ENCODE assay signal across 18 cellular contexts in genomic region chr3:31250116-31250813, GRCh38.
DNase-seq lines count a peak whose midpoint lies in the region; ATAC-seq, FAIRE-seq and TF ChIP-seq lines count a peak whose summit lies in the region.
"Had no signal": no experiment of that assay in that cellular context is flagged by ENCODE, and none has a peak within 500 bp of the region (broad histone marks: within the 10 kb centered on the region; RNA-seq: fewer than 3 reads in every experiment).

No MANE protein-coding gene starts in this region.

- H3K4me1 Mint-ChIP-seq in activated CD8-positive, alpha-beta memory T cell treated with anti-CD3 and anti-CD28 coated beads, Interleukin-2, amount 10 ng/mL, durations not matched to agents 7 days and 5 days, result peaks cover 61% of the 10 kb centered on the region

- H3K27ac Mint-ChIP-seq in activated CD8-positive, alpha-beta memory T cell treated with anti-CD3 and anti-CD28 coated beads, Interleukin-2, amount 10 ng/mL, durations not matched to agents 7 days and 5 days, result no peak overlapping the region
- H3K27ac Mint-ChIP-seq: nephron had no signal

- no peak for TF ChIP-seq CTCF in PC-9 (conservative IDR thresholded peaks at IDR 0.05)
- no peak for TF ChIP-seq CTCF in bronchial epithelial cell (IDR thresholded peaks at IDR 0.05; ENCODE audit: insufficient read depth, low read length, severe bottlenecking)

- H3F3A ChIP-seq in PC-9 (ENCODE audit: insufficient read depth, low read depth), result no peaks in the 10 kb centered on the region

- no peak overlapping the region for H3K4me2 ChIP-seq in PC-9

- H3K36me3 ChIP-seq in ACC112 (ENCODE audit: insufficient read depth, low read length), result no peaks in the 10 kb centered on the region
- no peaks in the 10 kb centered on the region for H3K36me3 ChIP-seq in PC-9 (ENCODE audit: low read depth)
- H3K36me3 ChIP-seq in bronchial epithelial cell (ENCODE audit: control insufficient read depth, insufficient read depth, low read length), result no peaks in the 10 kb centered on the region
- H3K36me3 ChIP-seq: brain microvascular endothelial cell, left ventricle myocardium inferior, sigmoid colon had no signal

- H3K79me2 ChIP-seq in ACC112 (ENCODE audit: control insufficient read depth, insufficient read depth, low read length, unreplicated experiment) (no peaks in the 10 kb centered on the region), PC-9 (ENCODE audit: low read depth) (no peaks in the 10 kb centered on the region)

- no peak overlapping the region for H3K27ac ChIP-seq in ACC112 (ENCODE audit: low read depth, low read length)
- H3K27ac ChIP-seq in PC-9, result no peak overlapping the region
- H3K27ac ChIP-seq: brain microvascular endothelial cell, C4-2B, left ventricle myocardium inferior, sigmoid colon had no signal

- H4K20me1 ChIP-seq in PC-9 (ENCODE audit: insufficient read depth), result no peaks in the 10 kb centered on the region

- H3K9me2 ChIP-seq in PC-9 (ENCODE audit: insufficient read depth), result no peaks in the 10 kb centered on the region

- H2AFZ ChIP-seq in ACC112 (ENCODE audit: low read length, unreplicated experiment) (peak overlapping the region; percentile 27), PC-9 (no peak overlapping the region)

- H3K27me3 ChIP-seq in ACC112 (ENCODE audit: insufficient read depth, low read length) (no peaks in the 10 kb centered on the region), PC-9 (ENCODE audit: insufficient read depth, low read depth) (no peaks in the 10 kb centered on the region), bronchial epithelial cell (ENCODE audit: control insufficient read depth, insufficient read depth, low read length) (no peaks in the 10 kb centered on the region)
- H3K27me3 ChIP-seq: brain microvascular endothelial cell, sigmoid colon had no signal

- H3K4me3 Mint-ChIP-seq in activated CD8-positive, alpha-beta memory T cell treated with anti-CD3 and anti-CD28 coated beads, Interleukin-2, amount 10 ng/mL, durations not matched to agents 7 days and 5 days, result no peak overlapping the region
- H3K4me3 Mint-ChIP-seq: nephron had no signal

- no peak for ATAC-seq in HG03045 (IDR thresholded peaks at IDR 0.05; ENCODE audit: unreplicated experiment)
- no peak for ATAC-seq in activated CD8-positive, alpha-beta memory T cell treated with anti-CD3 and anti-CD28 coated beads, Interleukin-2, amount 10 ng/mL, durations not matched to agents 7 days and 5 days
- ATAC-seq: HCT116 had no signal

- CTCF ChIA-PET in PC-9 (lab: Charles Lee), result no interaction called here
- CTCF ChIA-PET in activated CD8-positive, alpha-beta memory T cell treated with anti-CD3 and anti-CD28 coated beads, Interleukin-2, amount 10 ng/mL, durations not matched to agents 7 days and 5 days (lab: Charles Lee), result no interaction called here

- H3K36me3 Mint-ChIP-seq in activated CD8-positive, alpha-beta memory T cell treated with anti-CD3 and anti-CD28 coated beads, Interleukin-2, amount 10 ng/mL, durations not matched to agents 7 days and 5 days, result peaks cover 30% of the 10 kb centered on the region

- H3K9me3 Mint-ChIP-seq in activated CD8-positive, alpha-beta memory T cell treated with anti-CD3 and anti-CD28 coated beads, Interleukin-2, amount 10 ng/mL, durations not matched to agents 7 days and 5 days (ENCODE audit: low read depth), result peaks cover 8% of the 10 kb centered on the region

- H3K4me1 ChIP-seq in ACC112 (ENCODE audit: control insufficient read depth, insufficient read depth, low read length, unreplicated experiment), result no peaks in the 10 kb centered on the region
- H3K4me1 ChIP-seq in PC-9 (replicated peaks; ENCODE audit: insufficient read depth), result peaks cover 15% of the 10 kb centered on the region
- H3K4me1 ChIP-seq: left ventricle myocardium inferior, sigmoid colon had no signal

- BruUV-seq in PC-9 (replicated peaks; lab: Mats Ljungman, UMichigan), result no TSS peak

- no peaks in the 10 kb centered on the region for H3K9me3 ChIP-seq in PC-9 (ENCODE audit: insufficient read depth, low read depth)
- H3K9me3 ChIP-seq: left ventricle myocardium inferior, sigmoid colon had no signal

- DNase-seq in GDM1 (lab: John Stamatoyannopoulos, UW), result peak; percentile 23
- DNase-seq in PC-9, result peak; percentile 35 to 36
- DNase-seq in bronchial epithelial cell (ENCODE audit: low read depth), result peak; percentile 69
- DNase-seq in mesenteric fat pad (ENCODE audit: low spot score), result no peak
- DNase-seq in foreskin melanocyte, result no peak
- DNase-seq in activated CD8-positive, alpha-beta memory T cell treated with anti-CD3 and anti-CD28 coated beads, Interleukin-2, amount 10 ng/mL, durations not matched to agents 7 days and 5 days, result no peak
- DNase-seq: brain microvascular endothelial cell, head of caudate nucleus, left ventricle myocardium inferior, NCI-H510A treated with DMSO at 0.1 percent for 48 hours, sigmoid colon, T-helper 9 cell had no signal

- POLR2A ChIA-PET in PC-9 (lab: Charles Lee; ENCODE audit: unreplicated experiment), result no interaction called here

- FAIRE-seq in bronchial epithelial cell (lab: Jason Lieb, UNC), result no peak
- FAIRE-seq: endometrium had no signal

- H3K27me3 Mint-ChIP-seq in activated CD8-positive, alpha-beta memory T cell treated with anti-CD3 and anti-CD28 coated beads, Interleukin-2, amount 10 ng/mL, durations not matched to agents 7 days and 5 days, result no peaks in the 10 kb centered on the region

- H3K4me3 ChIP-seq in ACC112 (ENCODE audit: low read depth, low read length) (no peak overlapping the region), PC-9 (no peak overlapping the region), bronchial epithelial cell (ENCODE audit: low read depth, low read length) (no peak overlapping the region)
- H3K4me3 ChIP-seq: left ventricle myocardium inferior, sigmoid colon had no signal

- intact Hi-C loops in PC-9 (cut with micrococcal nuclease; ENCODE audit: unreplicated experiment), result no loop called here

Comparison
In these comparisons a context has a peak if more than half of its experiments do, and no peak if none do; other contexts are left out.
1. DNase-seq: peak in GDM1 (single experiment), PC-9 (2 of 2) and bronchial epithelial cell (single experiment); none in mesenteric fat pad (single experiment), foreskin melanocyte (single experiment) and activated CD8-positive, alpha-beta memory T cell treated with anti-CD3 and anti-CD28 coated beads, Interleukin-2, amount 10 ng/mL, durations not matched to agents 7 days and 5 days (single experiment).